22 cellular contexts compared by ENCODE assay signal in genomic region chr16:86363836-86364618, GRCh38.
DNase-seq lines count a peak whose midpoint lies in the region; ATAC-seq and TF ChIP-seq lines count a peak whose summit lies in the region.
"Had no signal": no experiment of that assay in that cellular context is flagged by ENCODE, and none has a peak within 500 bp of the region (broad histone marks: within the 10 kb centered on the region; RNA-seq: fewer than 3 reads in every experiment).

No MANE protein-coding gene starts in this region.

- H3K27me3 ChIP-seq in GM23248 (replicated peaks; ENCODE audit: insufficient read depth) (no peaks in the 10 kb centered on the region), stomach (peaks cover 0 to 17% (median 7%) of the 10 kb centered on the region in 3 donors), thyroid gland (no peaks in the 10 kb centered on the region)
- H3K27me3 ChIP-seq: SJCRH30 had no signal

- TF ChIP-seq POLR2A in stomach (IDR thresholded peaks at IDR 0.05): no peak
- TF ChIP-seq POLR2A in thyroid gland (IDR thresholded peaks at IDR 0.05): no peak

- no peaks in the 10 kb centered on the region for H3K79me2 ChIP-seq in GM23248 (ENCODE audit: insufficient read depth)

- DNase-seq in GM23248 (peak; percentile 15), RPMI7951 (ENCODE audit: low read depth) (peak; percentile 80), fibroblast of villous mesenchyme (ENCODE audit: low read depth) (peak; percentile 58), stomach (no peak), thyroid gland (no peak), nucleus accumbens (lab: John Stamatoyannopoulos, UW) (no peak), COLO668 (lab: John Stamatoyannopoulos, UW; ENCODE audit: unreplicated experiment) (no peak)
- DNase-seq: activated CD4-positive, alpha-beta memory T cell treated with anti-CD3 and anti-CD28 coated beads for 36 hours; activated gamma-delta T cell; AML-193; caudate nucleus; foreskin melanocyte; naive B cell; NCI-H146; NCI-H2171 treated with DMSO at 0.1 percent for 48 hours; NCI-H774; SJCRH30; stimulated activated CD4-positive, alpha-beta T cell treated with anti-CD3 and anti-CD28 coated beads, Interleukin-1b, Interleukin-23, amount 100 ng/mL, for 48 hours; stimulated activated naive CD4-positive, alpha-beta T cell; upper lobe of right lung had no signal

- H3K27ac ChIP-seq in GM23248 (no peak overlapping the region), stomach (peak overlapping the region in 4 of 5 donors; percentile 7 to 74 (median 49)), thyroid gland (no peak overlapping the region)
- H3K27ac ChIP-seq: upper lobe of right lung had no signal

- H3K9ac ChIP-seq in GM23248: no peak overlapping the region

- WGBS in GM23248 (ENCODE audit: low coverage in 1 of 2, low lambda C conversion rate in 2 of 2, missing lambda C conversion rate in 2 of 2), 2 experiments: 44 to 47% methylated on average over 13 of the region's 13 CpGs
- WGBS in stomach, 5 donors: 38 to 53% (median 43%) methylated on average over 13 of the region's 13 CpGs
- 37 to 47% methylated on average over 13 of the region's 13 CpGs for WGBS in thyroid gland, 2 donors

- H3K4me1 ChIP-seq in GM23248 (ENCODE audit: insufficient read depth): peaks cover 23% of the 10 kb centered on the region
- peaks cover 0 to 25% (median 5%) of the 10 kb centered on the region in 4 donors for H3K4me1 ChIP-seq in stomach
- no peaks in the 10 kb centered on the region for H3K4me1 ChIP-seq in thyroid gland

- no peak overlapping the region for H3K4me3 ChIP-seq in GM23248
- H3K4me3 ChIP-seq in fibroblast of villous mesenchyme (ENCODE audit: low read depth, low read length): no peak overlapping the region
- H3K4me3 ChIP-seq in stomach: no peak overlapping the region
- H3K4me3 ChIP-seq in thyroid gland (replicated peaks in 1 of 3): no peak overlapping the region
- H3K4me3 ChIP-seq: SJCRH30, upper lobe of right lung had no signal

- peak; percentile 64 for TF ChIP-seq EP300 in stomach (IDR thresholded peaks at IDR 0.05)

- no peaks in the 10 kb centered on the region for H3K9me3 ChIP-seq in GM23248 (ENCODE audit: low read depth)
- no peaks in the 10 kb centered on the region for H3K9me3 ChIP-seq in stomach
- H3K9me3 ChIP-seq in thyroid gland: no peaks in the 10 kb centered on the region
- H3K9me3 ChIP-seq: SJCRH30, upper lobe of right lung had no signal

- intact Hi-C loops in stomach (cut with DNase I; ENCODE audit: low total_unique reads): no loop called here
- intact Hi-C loops in thyroid gland (cut with DNase I): no loop called here

- no peak overlapping the region for H2AFZ ChIP-seq in GM23248

- in situ Hi-C loops in GM23248 (cut with MboI): no loop called here

- H4K20me1 ChIP-seq in GM23248 (ENCODE audit: insufficient read depth): no peaks in the 10 kb centered on the region

- peaks cover 22% of the 10 kb centered on the region for H3F3A ChIP-seq in GM23248 (ENCODE audit: insufficient read depth)

- peak overlapping the region; percentile 7 for H3K4me2 ChIP-seq in GM23248 (ENCODE audit: unreplicated experiment)

- no peaks in the 10 kb centered on the region for H3K9me2 ChIP-seq in GM23248 (ENCODE audit: insufficient read depth)

- TF ChIP-seq CTCF in fibroblast of villous mesenchyme (IDR thresholded peaks at IDR 0.05; ENCODE audit: insufficient read depth, low read depth, low read length): no peak
- no peak for TF ChIP-seq CTCF in stomach (IDR thresholded peaks at IDR 0.05)
- no peak for TF ChIP-seq CTCF in thyroid gland (IDR thresholded peaks at IDR 0.05)

- no peak for ATAC-seq in GM19023 (IDR thresholded peaks at IDR 0.05; ENCODE audit: unreplicated experiment)
- ATAC-seq: upper lobe of right lung, WTC11 had no signal

- H3K36me3 ChIP-seq in GM23248 (ENCODE audit: low read depth) (no peaks in the 10 kb centered on the region), stomach (no peaks in the 10 kb centered on the region), thyroid gland (no peaks in the 10 kb centered on the region)
- H3K36me3 ChIP-seq: SJCRH30, upper lobe of right lung had no signal

Comparison
In these comparisons a context has a peak if more than half of its experiments do, and no peak if none do; other contexts are left out.
1. DNase-seq: peak in GM23248 (single experiment), RPMI7951 (single experiment) and fibroblast of villous mesenchyme (single experiment); none in stomach (single experiment), thyroid gland (0 of 2), nucleus accumbens (0 of 56) and COLO668 (single experiment).
2. H3K27ac ChIP-seq: peak in stomach (4 of 5); none in GM23248 (single experiment) and thyroid gland (0 of 3).